In the genomic region with DNA sequence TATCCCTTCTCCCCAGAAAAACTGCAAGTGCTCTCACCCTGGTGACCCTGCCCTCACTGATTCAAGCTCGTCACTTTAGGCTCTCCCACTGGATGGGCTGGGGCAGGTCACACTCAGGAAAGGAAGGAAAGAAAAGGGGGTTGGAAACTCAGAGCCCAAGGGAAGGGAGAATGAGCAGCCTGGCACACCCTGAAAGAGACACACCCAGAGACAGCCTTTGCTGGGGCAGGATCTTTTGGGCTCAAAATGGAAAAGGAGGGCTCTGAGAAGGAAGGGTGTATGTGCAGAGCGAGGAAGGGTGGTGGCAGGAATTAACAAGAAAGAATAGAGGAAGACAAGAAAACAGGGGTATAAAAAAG, we compare ENCODE assay signal across 8 cellular contexts. TPM values are rescaled to one million over a fixed set of nuclear protein-coding genes. Genes with fewer than 3 reads are reported as not detected.
DNase-seq lines count a peak whose midpoint lies in the region; ATAC-seq, FAIRE-seq and TF ChIP-seq lines count a peak whose summit lies in the region.

No MANE protein-coding gene starts in this region.

- CTCF ChIA-PET in GM12878 (lab: Yijun Ruan, JAX) = interaction anchor here (0.9 to 9.5 kb wide), 3 partner anchors 10 to 137 kb away, joined by 4 to 487 read pairs (median 5); partner anchors contain the start of genes MDC1 and TUBB

- H3K36me3 ChIP-seq in GM12878 (ENCODE audit: control insufficient read depth in 2 of 2, insufficient read depth in 2 of 2, low read length in 1 of 2) (peaks cover 0 to 9% of the 10 kb centered on the region in 2 experiments; a peak in 3 of 4 replicates), lower lobe of right lung (peaks cover 18% of the 10 kb centered on the region)

- ATAC-seq in activated T-cell treated with anti-CD3 and anti-CD28 coated beads, Interleukin-2, amount 50 U/mL, for 72 hours (replicated peaks in 1 of 2) = no peak
- no peak for ATAC-seq in GM12878
- no peak for ATAC-seq in lower lobe of right lung
- ATAC-seq in GM21367 (IDR thresholded peaks at IDR 0.05; ENCODE audit: unreplicated experiment) = no peak

- H3K27me3 ChIP-seq in GM12878 (replicated peaks in 1 of 2; ENCODE audit: control insufficient read depth in 2 of 2, insufficient read depth in 2 of 2, low read length in 1 of 2) (no peaks in the 10 kb centered on the region), lower lobe of right lung (ENCODE audit: low read depth) (no peaks in the 10 kb centered on the region)

- H3K27ac ChIP-seq in GM12878 (ENCODE audit: control insufficient read depth, insufficient read depth) = peak overlapping the region; percentile 94
- H3K27ac ChIP-seq in lower lobe of right lung = peak overlapping the region; percentile 89

- intact Hi-C loops in GM12878 (cut with micrococcal nuclease; ENCODE audit: unreplicated experiment) (loop anchor here (5.0 kb wide), 2 partner anchors 143 to 193 kb away; no protein-coding TSS in a partner anchor), lower lobe of right lung (cut with DNase I) (no loop called here)

- no peak for TF ChIP-seq CTCF in GM12878 (IDR thresholded peaks at IDR 0.05 in 2 of 3, conservative IDR thresholded peaks at IDR 0.05 in 1 of 3; ENCODE audit: control insufficient read depth in 2 of 3, extremely low read depth in 1 of 3, insufficient read depth in 1 of 3, low read depth in 3 of 3, low read length in 3 of 3)
- no peak for TF ChIP-seq CTCF in lower lobe of right lung (IDR thresholded peaks at IDR 0.05)
- no peak for TF ChIP-seq CTCF in type B pancreatic cell (conservative IDR thresholded peaks at IDR 0.05)

- H3K79me2 ChIP-seq in GM12878 (ENCODE audit: control insufficient read depth, insufficient read depth, low read length) = peaks cover 98% of the 10 kb centered on the region

- H3K36me3 Mint-ChIP-seq in activated T-cell treated with anti-CD3 and anti-CD28 coated beads, Interleukin-2, amount 50 U/mL, for 72 hours (ENCODE audit: insufficient read depth in 2 of 2) = peaks cover 39 to 56% of the 10 kb centered on the region in 2 donors
- H3K36me3 Mint-ChIP-seq in type B pancreatic cell = peaks cover 11% of the 10 kb centered on the region

- peaks cover 42% of the 10 kb centered on the region for H3K4me1 Mint-ChIP-seq in activated T-cell treated with anti-CD3 and anti-CD28 coated beads, Interleukin-2, amount 50 U/mL, for 72 hours (ENCODE audit: low read depth)
- H3K4me1 Mint-ChIP-seq in type B pancreatic cell (ENCODE audit: unreplicated experiment) = peaks cover 59% of the 10 kb centered on the region

- H3K4me2 ChIP-seq in GM12878 (ENCODE audit: control insufficient read depth, insufficient read depth) = peak overlapping the region; percentile 89

- POLR2A ChIA-PET in GM12878 (lab: Charles Lee) = interaction anchor here (0.6 to 9.5 kb wide), 6 partner anchors 36 to 71 kb away, joined by 3 to 200 read pairs (median 4); partner anchors contain the start of genes MDC1 and TUBB

- peaks cover 5% of the 10 kb centered on the region; the same call in 1 of the 2 replicates for H4K20me1 ChIP-seq in GM12878 (ENCODE audit: control insufficient read depth, insufficient read depth)

- H3K9me3 ChIP-seq in GM12878 (replicated peaks; ENCODE audit: control insufficient read depth, insufficient read depth, low read length) (no peaks in the 10 kb centered on the region), lower lobe of right lung (no peaks in the 10 kb centered on the region)

- no peaks in the 10 kb centered on the region for H3K9me3 Mint-ChIP-seq in activated T-cell treated with anti-CD3 and anti-CD28 coated beads, Interleukin-2, amount 50 U/mL, for 72 hours
- no peaks in the 10 kb centered on the region for H3K9me3 Mint-ChIP-seq in type B pancreatic cell

- SMC1A ChIA-PET in GM12878 (lab: Charles Lee; ENCODE audit: uncharacterized antibody, unreplicated experiment) = interaction anchor here (11.3 kb wide), 1 partner anchor 40 kb away, joined by 265 read pairs; the partner anchor contains the start of genes MDC1 and TUBB

- no peak for TF ChIP-seq POLR2A in GM12878 (IDR thresholded peaks at IDR 0.05; ENCODE audit: low read depth, low read length)

- BruUV-seq in GM12878 (replicated peaks; lab: Mats Ljungman, UMichigan) = no TSS peak

- peak overlapping the region; percentile 96 to 98 for H3K4me3 Mint-ChIP-seq in activated T-cell treated with anti-CD3 and anti-CD28 coated beads, Interleukin-2, amount 50 U/mL, for 72 hours
- H3K4me3 Mint-ChIP-seq in type B pancreatic cell = peak overlapping the region; percentile 87

- no peak overlapping the region for H2AFZ ChIP-seq in GM12878 (ENCODE audit: control insufficient read depth, low read depth, low read length)

- DNase-seq in activated T-cell treated with anti-CD3 and anti-CD28 coated beads, Interleukin-2, amount 50 U/mL, for 72 hours = no peak
- no peak for DNase-seq in activated T-cell treated with anti-CD3 and anti-CD28 coated beads, Interleukin-2, amount 50 U/mL, for 48 hours
- DNase-seq in GM12878 (ENCODE audit: low read depth, low spot score) (no peak), lower lobe of right lung (no peak), type B pancreatic cell (ENCODE audit: extremely low spot score, unreplicated experiment) (no peak), NCI-H345 (lab: John Stamatoyannopoulos, UW) (no peak), NCI-H146 (lab: John Stamatoyannopoulos, UW) (no peak)

- peaks cover 16% of the 10 kb centered on the region for H3K4me1 ChIP-seq in GM12878 (ENCODE audit: control insufficient read depth, insufficient read depth, low read length)
- H3K4me1 ChIP-seq in lower lobe of right lung = peaks cover 62% of the 10 kb centered on the region

- TF ChIP-seq RAD21 in GM12878 (IDR thresholded peaks at IDR 0.05; ENCODE audit: insufficient read depth, low read depth, low read length) = no peak

- H3K27me3 Mint-ChIP-seq in activated T-cell treated with anti-CD3 and anti-CD28 coated beads, Interleukin-2, amount 50 U/mL, for 72 hours (ENCODE audit: low read depth) = no peaks in the 10 kb centered on the region
- no peaks in the 10 kb centered on the region for H3K27me3 Mint-ChIP-seq in type B pancreatic cell

- H3K9ac ChIP-seq in GM12878 (ENCODE audit: control insufficient read depth, insufficient read depth, low read length) = peak overlapping the region; percentile 75

- RAD21 ChIA-PET in GM12878 (lab: Charles Lee; ENCODE audit: unreplicated experiment) = interaction anchor here (0.8 to 14.2 kb wide), 5 partner anchors 37 to 154 kb away, joined by 3 to 232 read pairs (median 3); partner anchors contain the start of genes MDC1 and TUBB

- no peak for FAIRE-seq in GM12878 (lab: Jason Lieb, UNC)

- H3K27ac Mint-ChIP-seq in activated T-cell treated with anti-CD3 and anti-CD28 coated beads, Interleukin-2, amount 50 U/mL, for 72 hours = peak overlapping the region; percentile 72
- peak overlapping the region; percentile 59 for H3K27ac Mint-ChIP-seq in type B pancreatic cell

- TF ChIP-seq EP300 in GM12878 (IDR thresholded peaks at IDR 0.05; ENCODE audit: borderline replicate concordance in 1 of 2, control insufficient read depth in 1 of 2, low read depth in 2 of 2, low read length in 2 of 2) = no peak

- in situ Hi-C loops in GM12878 (cut with MboI) = loop anchor here (5.0 kb wide), 2 partner anchors 33 to 138 kb away; partner anchors contain the start of gene MDC1

- H3K4me3 ChIP-seq in GM12878 (peak overlapping the region; percentile 100), lower lobe of right lung (peak overlapping the region; percentile 81)

- 0% methylated on average over 1 of the region's 2 CpGs for WGBS in GM12878 (ENCODE audit: insufficient coverage, insufficient replicate concordance, low lambda C conversion rate, missing lambda C conversion rate)

RNA-seq across cellular contexts. Expression of gene PPP1R18, which starts 2.5 kb away (rescaled TPM):
- 100 to 1,000 TPM; 179 to 200 TPM for total RNA-seq in activated T-cell treated with anti-CD3 and anti-CD28 coated beads, Interleukin-2, amount 50 U/mL, for 72 hours
- 22.8 and 29.5 TPM in 2 replicates for total RNA-seq in GM12878 (2013; cell fraction: nucleolus; rRNA removed)
- 47.4 and 51.3 TPM in 2 replicates for total RNA-seq in GM12878 (2014; rRNA removed)
- 50.4 and 54.0 TPM in 2 replicates for total RNA-seq in GM12878 (2014; rRNA removed; fragmentation: Illumina TruSeq; extraction: Trizol)
- total RNA-seq in GM12878 (2021) = 99.2 and 100 TPM in 2 replicates
- polyA plus RNA-seq in GM12878 (2011; ENCODE audit: low read depth) = 49.7 TPM
- polyA plus RNA-seq in GM12878 (2011; rRNA removed) = 78.3 and 114 TPM in 2 replicates
- 131 and 175 TPM in 2 replicates for polyA plus RNA-seq in GM12878 (2011; cell fraction: cytosol; rRNA removed)
- 99.1 and 214 TPM in 2 replicates for polyA plus RNA-seq in GM12878 (2011; cell fraction: nucleus; rRNA removed)
- polyA plus RNA-seq in GM12878 (2012) = 67.6 and 89.2 TPM in 2 replicates
- polyA plus RNA-seq in GM12878 (2014; fragmentation: Illumina TruSeq; extraction: Trizol) = 109 and 119 TPM in 2 replicates
- 10 to 100 TPM; 21.0 to 24.0 TPM for polyA plus RNA-seq in GM12878 (2014; fragmentation: Nextera tagmentation; extraction: Ambion mirVana)
- polyA plus RNA-seq in GM12878 (2014; rRNA removed) = 72.3 and 86.2 TPM in 2 replicates
- 10 to 100 TPM; 46.3 to 50.7 TPM for polyA plus RNA-seq in GM12878 (2016; fragmentation: Nextera tagmentation; extraction: Ambion mirVana)
- polyA minus RNA-seq in GM12878 (2011; rRNA and poly(A)+ RNA removed) = 72.3 and 129 TPM in 2 replicates
- 43.0 and 45.0 TPM in 2 replicates for polyA minus RNA-seq in GM12878 (2011; cell fraction: cytosol; rRNA and poly(A)+ RNA removed)
- polyA minus RNA-seq in GM12878 (2011; cell fraction: nucleus; rRNA and poly(A)+ RNA removed) = 18.4 and 63.2 TPM in 2 replicates
- total RNA-seq in lower lobe of right lung = 78.5 TPM
- total RNA-seq in type B pancreatic cell (ENCODE audit: low replicate concordance) = 16.8 and 33.1 TPM in 2 replicates

RNA-seq across cellular contexts. Expression of gene NRM, which starts 6.8 kb away (rescaled TPM):
- 10 to 100 TPM; 26.9 to 29.6 TPM for total RNA-seq in activated T-cell treated with anti-CD3 and anti-CD28 coated beads, Interleukin-2, amount 50 U/mL, for 72 hours
- total RNA-seq in GM12878 (2013; cell fraction: nucleolus; rRNA removed) = 8.0 and 11.2 TPM in 2 replicates
- total RNA-seq in GM12878 (2014; rRNA removed) (14.8 and 17.7 TPM in 2 replicates), GM12878 (2014; rRNA removed; fragmentation: Illumina TruSeq; extraction: Trizol) (14.7 and 15.4 TPM in 2 replicates), GM12878 (2021) (39.0 and 39.3 TPM in 2 replicates), lower lobe of right lung (10.0 TPM), type B pancreatic cell (ENCODE audit: low replicate concordance) (21.8 and 48.9 TPM in 2 replicates)
- polyA plus RNA-seq in GM12878 (2011; ENCODE audit: low read depth) = 23.2 TPM
- polyA plus RNA-seq in GM12878 (2011; rRNA removed) (7.6 and 18.7 TPM in 2 replicates), GM12878 (2014; fragmentation: Illumina TruSeq; extraction: Trizol) (35.8 and 46.7 TPM in 2 replicates), GM12878 (2014; fragmentation: Nextera tagmentation; extraction: Ambion mirVana) (10 to 100 TPM; 19.1 to 23.7 TPM), GM12878 (2014; rRNA removed) (34.3 and 35.7 TPM in 2 replicates), GM12878 (2016; fragmentation: Nextera tagmentation; extraction: Ambion mirVana) (10 to 100 TPM; 36.6 to 37.5 TPM)
- 34.1 and 36.4 TPM in 2 replicates for polyA plus RNA-seq in GM12878 (2011; cell fraction: cytosol; rRNA removed)
- polyA plus RNA-seq in GM12878 (2011; cell fraction: nucleus; rRNA removed) = 33.6 and 35.9 TPM in 2 replicates
- polyA plus RNA-seq in GM12878 (2012) = 27.9 and 34.0 TPM in 2 replicates
- 23.8 and 25.7 TPM in 2 replicates for polyA minus RNA-seq in GM12878 (2011; rRNA and poly(A)+ RNA removed)
- 16.0 and 18.4 TPM in 2 replicates for polyA minus RNA-seq in GM12878 (2011; cell fraction: cytosol; rRNA and poly(A)+ RNA removed)
- polyA minus RNA-seq in GM12878 (2011; cell fraction: nucleus; rRNA and poly(A)+ RNA removed) = 16.1 and 27.7 TPM in 2 replicates

RNA-seq across cellular contexts. Expression of gene DHX16, which starts 11.2 kb away (rescaled TPM):
- total RNA-seq in activated T-cell treated with anti-CD3 and anti-CD28 coated beads, Interleukin-2, amount 50 U/mL, for 72 hours = 10 to 100 TPM; 39.2 to 43.0 TPM
- total RNA-seq in GM12878 (2013; cell fraction: nucleolus; rRNA removed) = 26.0 and 31.3 TPM in 2 replicates
- 39.5 and 40.0 TPM in 2 replicates for total RNA-seq in GM12878 (2014; rRNA removed)
- total RNA-seq in GM12878 (2014; rRNA removed; fragmentation: Illumina TruSeq; extraction: Trizol) = 35.6 and 38.1 TPM in 2 replicates
- total RNA-seq in GM12878 (2021) = 30.3 and 31.8 TPM in 2 replicates
- polyA plus RNA-seq in GM12878 (2011; ENCODE audit: low read depth) = 11.4 TPM
- 27.5 and 36.3 TPM in 2 replicates for polyA plus RNA-seq in GM12878 (2011; rRNA removed)
- 47.8 and 51.2 TPM in 2 replicates for polyA plus RNA-seq in GM12878 (2011; cell fraction: cytosol; rRNA removed)
- 97.9 and 117 TPM in 2 replicates for polyA plus RNA-seq in GM12878 (2011; cell fraction: nucleus; rRNA removed)
- 19.2 and 23.7 TPM in 2 replicates for polyA plus RNA-seq in GM12878 (2012)
- 26.8 and 41.0 TPM in 2 replicates for polyA plus RNA-seq in GM12878 (2014; fragmentation: Illumina TruSeq; extraction: Trizol)
- polyA plus RNA-seq in GM12878 (2014; fragmentation: Nextera tagmentation; extraction: Ambion mirVana) = 10 to 100 TPM; 10.1 to 17.7 TPM
- 38.4 and 41.4 TPM in 2 replicates for polyA plus RNA-seq in GM12878 (2014; rRNA removed)
- polyA plus RNA-seq in GM12878 (2016; fragmentation: Nextera tagmentation; extraction: Ambion mirVana) = 10 to 100 TPM; 40.3 to 41.4 TPM
- polyA minus RNA-seq in GM12878 (2011; rRNA and poly(A)+ RNA removed) = 41.6 and 44.4 TPM in 2 replicates
- polyA minus RNA-seq in GM12878 (2011; cell fraction: cytosol; rRNA and poly(A)+ RNA removed) = 11.2 and 16.0 TPM in 2 replicates
- polyA minus RNA-seq in GM12878 (2011; cell fraction: nucleus; rRNA and poly(A)+ RNA removed) = 13.4 and 21.2 TPM in 2 replicates
- 28.4 TPM for total RNA-seq in lower lobe of right lung
- total RNA-seq in type B pancreatic cell (ENCODE audit: low replicate concordance) = 29.0 and 29.6 TPM in 2 replicates

RNA-seq across cellular contexts. Expression of gene MDC1, which starts 33.1 kb away (rescaled TPM):
- 100 to 1,000 TPM; 102 to 127 TPM for total RNA-seq in activated T-cell treated with anti-CD3 and anti-CD28 coated beads, Interleukin-2, amount 50 U/mL, for 72 hours
- 15.3 and 21.3 TPM in 2 replicates for total RNA-seq in GM12878 (2013; cell fraction: nucleolus; rRNA removed)
- total RNA-seq in GM12878 (2014; rRNA removed) (11.9 and 12.9 TPM in 2 replicates), GM12878 (2014; rRNA removed; fragmentation: Illumina TruSeq; extraction: Trizol) (12.4 and 12.5 TPM in 2 replicates), GM12878 (2021) (62.5 and 66.9 TPM in 2 replicates), lower lobe of right lung (24.5 TPM), type B pancreatic cell (ENCODE audit: low replicate concordance) (30.1 and 71.3 TPM in 2 replicates)
- polyA plus RNA-seq in GM12878 (2011; ENCODE audit: low read depth) = 30.8 TPM
- polyA plus RNA-seq in GM12878 (2011; rRNA removed) (6.8 and 14.8 TPM in 2 replicates), GM12878 (2014; fragmentation: Illumina TruSeq; extraction: Trizol) (52.7 and 53.6 TPM in 2 replicates), GM12878 (2014; fragmentation: Nextera tagmentation; extraction: Ambion mirVana) (1 to 10 TPM; 5.1 to 6.5 TPM), GM12878 (2014; rRNA removed) (30.1 and 33.3 TPM in 2 replicates), GM12878 (2016; fragmentation: Nextera tagmentation; extraction: Ambion mirVana) (10 to 100 TPM; 31.1 to 36.2 TPM)
- 18.4 and 23.7 TPM in 2 replicates for polyA plus RNA-seq in GM12878 (2011; cell fraction: cytosol; rRNA removed)
- 68.0 and 73.9 TPM in 2 replicates for polyA plus RNA-seq in GM12878 (2011; cell fraction: nucleus; rRNA removed)
- 36.6 and 43.4 TPM in 2 replicates for polyA plus RNA-seq in GM12878 (2012)
- 17.6 and 22.5 TPM in 2 replicates for polyA minus RNA-seq in GM12878 (2011; rRNA and poly(A)+ RNA removed)
- polyA minus RNA-seq in GM12878 (2011; cell fraction: cytosol; rRNA and poly(A)+ RNA removed) = 8.5 and 20.0 TPM in 2 replicates
- 7.4 and 14.4 TPM in 2 replicates for polyA minus RNA-seq in GM12878 (2011; cell fraction: nucleus; rRNA and poly(A)+ RNA removed)

RNA-seq across cellular contexts. Expression of gene TUBB, which starts 36.2 kb away (rescaled TPM):
- total RNA-seq in activated T-cell treated with anti-CD3 and anti-CD28 coated beads, Interleukin-2, amount 50 U/mL, for 72 hours = 100 to 1,000 TPM; 668 to 724 TPM
- 180 and 186 TPM in 2 replicates for total RNA-seq in GM12878 (2013; cell fraction: nucleolus; rRNA removed)
- total RNA-seq in GM12878 (2014; rRNA removed) = 1,600 and 1,662 TPM in 2 replicates
- total RNA-seq in GM12878 (2014; rRNA removed; fragmentation: Illumina TruSeq; extraction: Trizol) = 1,225 and 1,242 TPM in 2 replicates
- 1,685 and 1,700 TPM in 2 replicates for total RNA-seq in GM12878 (2021)
- polyA plus RNA-seq in GM12878 (2011; ENCODE audit: low read depth) = 770 TPM
- 1,703 and 2,596 TPM in 2 replicates for polyA plus RNA-seq in GM12878 (2011; rRNA removed)
- polyA plus RNA-seq in GM12878 (2011; cell fraction: cytosol; rRNA removed) = 2,686 and 3,225 TPM in 2 replicates
- polyA plus RNA-seq in GM12878 (2011; cell fraction: nucleus; rRNA removed) = 1,113 and 1,357 TPM in 2 replicates
- 828 and 941 TPM in 2 replicates for polyA plus RNA-seq in GM12878 (2012)
- 2,402 and 3,052 TPM in 2 replicates for polyA plus RNA-seq in GM12878 (2014; fragmentation: Illumina TruSeq; extraction: Trizol)
- polyA plus RNA-seq in GM12878 (2014; fragmentation: Nextera tagmentation; extraction: Ambion mirVana) = 1,000 to 10,000 TPM; 1,039 to 1,376 TPM
- polyA plus RNA-seq in GM12878 (2014; rRNA removed) = 2,367 and 2,490 TPM in 2 replicates
- 1,000 to 10,000 TPM; 1,510 to 1,651 TPM for polyA plus RNA-seq in GM12878 (2016; fragmentation: Nextera tagmentation; extraction: Ambion mirVana)
- polyA minus RNA-seq in GM12878 (2011; rRNA and poly(A)+ RNA removed) = 2,195 and 2,964 TPM in 2 replicates
- 626 and 717 TPM in 2 replicates for polyA minus RNA-seq in GM12878 (2011; cell fraction: cytosol; rRNA and poly(A)+ RNA removed)
- 193 and 357 TPM in 2 replicates for polyA minus RNA-seq in GM12878 (2011; cell fraction: nucleus; rRNA and poly(A)+ RNA removed)
- 292 TPM for total RNA-seq in lower lobe of right lung
- 560 and 1,225 TPM in 2 replicates for total RNA-seq in type B pancreatic cell (ENCODE audit: low replicate concordance)
